ENCODE assay signal across 19 cellular contexts in genomic region chr20:5195655-5196054, GRCh38.
DNase-seq lines count a peak whose midpoint lies in the region; FAIRE-seq and TF ChIP-seq lines count a peak whose summit lies in the region.
"Had no signal": no experiment of that assay in that cellular context is flagged by ENCODE, and none has a peak within 500 bp of the region (broad histone marks: within the 10 kb centered on the region; RNA-seq: fewer than 3 reads in every experiment).

No MANE protein-coding gene starts in this region.

- no peak overlapping the region for H3K4me3 ChIP-seq in neuronal stem cell (ENCODE audit: low read length in 2 of 2)
- H3K4me3 ChIP-seq in kidney (ENCODE audit: low read length in 2 of 2) = no peak overlapping the region
- H3K4me3 ChIP-seq: ovary had no signal

- H4K91ac ChIP-seq in neuronal stem cell (ENCODE audit: low read depth, low read length, poor library complexity) = no peak overlapping the region

- H3K36me3 ChIP-seq in neuronal stem cell (replicated peaks in 1 of 2; ENCODE audit: control insufficient read depth in 2 of 2, insufficient read depth in 2 of 2, low read length in 2 of 2) = peaks cover 25 to 63% of the 10 kb centered on the region in 2 donors
- peaks cover 9 to 15% of the 10 kb centered on the region in 2 donors for H3K36me3 ChIP-seq in kidney (ENCODE audit: control insufficient read depth in 1 of 2, insufficient read depth in 2 of 2, low read length in 2 of 2)
- H3K36me3 ChIP-seq: ovary had no signal

- no peak overlapping the region for H3K4me2 ChIP-seq in neuronal stem cell (ENCODE audit: insufficient read depth, low read length, poor library complexity, severe bottlenecking)

- H2BK15ac ChIP-seq in neuronal stem cell (ENCODE audit: low read length) = peak overlapping the region; percentile 69

- H2AK5ac ChIP-seq in neuronal stem cell (ENCODE audit: low read depth, low read length) = peak overlapping the region; percentile 66

- intact Hi-C loops in kidney (cut with DNase I) = no loop called here

- H4K8ac ChIP-seq in neuronal stem cell (ENCODE audit: low read depth, low read length) = no peak overlapping the region

- TF ChIP-seq CTCF in kidney (IDR thresholded peaks at IDR 0.05; ENCODE audit: borderline replicate concordance, extremely low read depth, insufficient read depth) = no peak

- H2AFZ ChIP-seq in neuronal stem cell (ENCODE audit: low read length) = no peak overlapping the region

- peaks cover 0 to 2% (median 0%) of the 10 kb centered on the region in 3 experiments for H3K27me3 ChIP-seq in neuronal stem cell (ENCODE audit: control insufficient read depth in 3 of 3, insufficient read depth in 3 of 3, low read depth in 1 of 3, low read length in 3 of 3)
- H3K27me3 ChIP-seq: ovary had no signal

- H3K18ac ChIP-seq in neuronal stem cell (ENCODE audit: low read length) = no peak overlapping the region

- H3K9me3 ChIP-seq in neuronal stem cell (replicated peaks in 1 of 2; ENCODE audit: control insufficient read depth in 2 of 2, insufficient read depth in 1 of 2, low read depth in 1 of 2, low read length in 2 of 2) = peaks cover 0 to 2% of the 10 kb centered on the region in 2 donors
- H3K9me3 ChIP-seq in kidney (ENCODE audit: control insufficient read depth in 1 of 2, low read length in 2 of 2) = no peaks in the 10 kb centered on the region
- H3K9me3 ChIP-seq: Caco-2, ovary had no signal

- peaks cover 22 to 36% of the 10 kb centered on the region in 2 donors for H3K4me1 ChIP-seq in neuronal stem cell (ENCODE audit: control insufficient read depth in 2 of 2, insufficient read depth in 1 of 2, low read depth in 1 of 2, low read length in 2 of 2)
- H3K4me1 ChIP-seq in kidney (ENCODE audit: control insufficient read depth in 1 of 2, insufficient read depth in 1 of 2, low read depth in 1 of 2, low read length in 2 of 2) = no peaks in the 10 kb centered on the region
- H3K4me1 ChIP-seq: Caco-2 had no signal

- DNase-seq in COLO829 (ENCODE audit: low spot score) (peak; percentile 91), RKO (ENCODE audit: low spot score) (peak; percentile 20), epithelial cell of prostate (ENCODE audit: low read depth, low spot score) (peak; percentile 18), neuronal stem cell (ENCODE audit: low spot score) (no peak), kidney (no peak), NCI-H146 (lab: John Stamatoyannopoulos, UW) (no peak)
- DNase-seq in central memory CD4-positive, alpha-beta T cell = no peak
- no peak for DNase-seq in stimulated activated CD4-positive, alpha-beta T cell treated with anti-CD3 and anti-CD28 coated beads, Interleukin-2, amount 100 ng/mL, for 48 hours
- DNase-seq: activated CD8-positive, alpha-beta memory T cell treated with anti-CD3 and anti-CD28 coated beads, Interleukin-2, amount 50 U/mL, for 48 hours; activated naive CD4-positive, alpha-beta T cell treated with anti-CD3 and anti-CD28 coated beads, Interleukin-2, amount 50 U/mL, for 16 hours; Caco-2; effector CD8-positive, alpha-beta T cell; GDM1; islet precursor cell; midbrain; NCI-H1105 treated with DMSO at 0.1 percent for 48 hours; NCI-H226; ovary; stimulated activated naive CD8-positive, alpha-beta T cell treated with anti-CD3 and anti-CD28 coated beads, Interleukin-15, amount 100 ng/mL, for 72 hours had no signal

- no peak overlapping the region for H3K23ac ChIP-seq in neuronal stem cell (ENCODE audit: low read depth, low read length, poor library complexity)

- H3K14ac ChIP-seq in neuronal stem cell (ENCODE audit: low read length) = no peak overlapping the region

- H2BK12ac ChIP-seq in neuronal stem cell (ENCODE audit: low read length) = no peak overlapping the region

- no peak overlapping the region for H3K27ac ChIP-seq in epithelial cell of prostate
- peak overlapping the region; percentile 60 for H3K27ac ChIP-seq in neuronal stem cell (replicated peaks; ENCODE audit: low read length)
- no peak overlapping the region for H3K27ac ChIP-seq in kidney (ENCODE audit: low read depth in 2 of 2, low read length in 2 of 2)
- H3K27ac ChIP-seq: ovary had no signal

- H2BK5ac ChIP-seq in neuronal stem cell (ENCODE audit: low read length) = peak overlapping the region; percentile 25

- no peak for FAIRE-seq in kidney (lab: Jason Lieb, UNC)

- H2BK120ac ChIP-seq in neuronal stem cell (ENCODE audit: low read depth, low read length) = peak overlapping the region; percentile 85

- no peak overlapping the region for H3K4ac ChIP-seq in neuronal stem cell (ENCODE audit: low read length)

- WGBS in neuronal stem cell (ENCODE audit: extremely low coverage in 2 of 2, insufficient read length in 2 of 2, insufficient replicate concordance in 1 of 2), 2 donors = no CpG with 5 or more reads among the region's 4 CpGs

- no peak overlapping the region for H3K9ac ChIP-seq in neuronal stem cell (ENCODE audit: low read depth, low read length, poor library complexity)
- no peak overlapping the region for H3K9ac ChIP-seq in kidney (ENCODE audit: low read length in 2 of 2)

- H3K79me1 ChIP-seq in neuronal stem cell (ENCODE audit: low read depth, low read length) = peaks cover 5% of the 10 kb centered on the region

Comparison
In these comparisons a context has a peak if more than half of its experiments do, and no peak if none do; other contexts are left out.
1. DNase-seq: peak in COLO829 (single experiment), RKO (single experiment) and epithelial cell of prostate (single experiment); none in neuronal stem cell (single experiment), central memory CD4-positive, alpha-beta T cell (single experiment), stimulated activated CD4-positive, alpha-beta T cell treated with anti-CD3 and anti-CD28 coated beads, Interleukin-2, amount 100 ng/mL, for 48 hours (0 of 2), kidney (single experiment) and NCI-H146 (single experiment).